In genomic region chr1:95195046-95195445, GRCh38 we compare ENCODE assay signal across 21 cellular contexts.
"Had no signal": no experiment of that assay in that cellular context is flagged by ENCODE, and none has a peak within 500 bp of the region (broad histone marks: within the 10 kb centered on the region; RNA-seq: fewer than 3 reads in every experiment).

No MANE protein-coding gene starts in this region.

- H3K9ac ChIP-seq: parathyroid adenoma had no signal

- DNase-seq: effector memory CD8-positive, alpha-beta T cell; gastrocnemius medialis; immature natural killer cell; mesendoderm; naive B cell; occipital lobe; retina; sigmoid colon; stimulated activated CD4-positive, alpha-beta T cell treated with anti-CD3 and anti-CD28 coated beads, Interleukin-2, amount 100 ng/mL, for 24 hours; stimulated activated CD4-positive, alpha-beta T cell treated with anti-CD3 and anti-CD28 coated beads, Interleukin-4, amount 100 ng/mL, for 4 hours; stimulated activated naive B cell treated with anti-CD40 and anti-IgM and Interleukin-4, amounts not matched to agents 10 μg/mL and 1 μg/mL and 100 μg/mL, for 72 hours; stimulated activated naive CD8-positive, alpha-beta T cell treated with anti-CD3 and anti-CD28 coated beads, Interleukin-15, amount 100 ng/mL, for 72 hours; testis; upper lobe of right lung had no signal

- H3K79me2 ChIP-seq: parathyroid adenoma had no signal

- ATAC-seq: effector memory CD8-positive, alpha-beta T cell; gastrocnemius medialis; stimulated activated naive B cell treated with anti-CD40 and anti-IgM and Interleukin-4, amounts not matched to agents 10 μg/mL and 1 μg/mL and 100 μg/mL, for 72 hours; stimulated activated naive CD8-positive, alpha-beta T cell treated with anti-CD3 and anti-CD28 coated beads, Interleukin-15, amount 100 ng/mL, for 72 hours; upper lobe of right lung had no signal

- H3K9me3 ChIP-seq: esophagus muscularis mucosa, gastrocnemius medialis, prostate gland, sigmoid colon, testis, tibial nerve, upper lobe of right lung had no signal

- H2AFZ ChIP-seq: parathyroid adenoma had no signal

- H3K4me3 ChIP-seq: esophagus muscularis mucosa, gastrocnemius medialis, prostate gland, sigmoid colon, skin epidermis, testis, tibial nerve, upper lobe of right lung had no signal

- FAIRE-seq: keratinocyte had no signal

- H3K27ac ChIP-seq: epithelial cell of prostate, esophagus muscularis mucosa, parathyroid adenoma, prostate gland, sigmoid colon, skin epidermis, testis, tibial nerve, upper lobe of right lung had no signal

- H3K4me1 ChIP-seq: parathyroid adenoma, prostate gland, testis, tibial nerve, upper lobe of right lung had no signal

- H3K36me3 ChIP-seq: gastrocnemius medialis, prostate gland, sigmoid colon, upper lobe of right lung had no signal

- H3K27me3 ChIP-seq: esophagus muscularis mucosa, gastrocnemius medialis, sigmoid colon, testis, tibial nerve, upper lobe of right lung had no signal
